6 cellular contexts compared by ENCODE assay signal in the genomic region with DNA sequence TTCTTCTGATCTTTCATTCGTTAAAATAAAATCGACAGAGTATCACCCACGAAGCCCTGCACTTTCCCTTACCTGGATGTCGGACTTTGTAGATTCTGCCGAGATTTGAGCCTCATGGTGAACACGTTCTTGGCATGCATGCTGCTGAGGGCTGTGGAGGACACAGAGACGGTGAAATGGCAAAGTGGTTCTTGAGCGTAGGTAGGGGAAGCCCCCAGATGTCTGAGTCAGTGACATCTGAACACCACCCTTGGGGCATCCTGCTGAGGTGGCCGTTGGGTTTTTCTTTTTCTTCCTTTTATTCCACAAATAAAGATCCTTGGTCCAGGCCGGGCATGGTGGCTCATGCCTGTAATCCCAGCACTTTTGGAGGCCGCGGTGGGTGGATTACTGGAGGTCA. TPM values are rescaled to one million over a fixed set of nuclear protein-coding genes. Genes with fewer than 3 reads are reported as not detected.
"Had no signal": no experiment of that assay in that cellular context is flagged by ENCODE, and none has a peak within 500 bp of the region (broad histone marks: within the 10 kb centered on the region; RNA-seq: fewer than 3 reads in every experiment).

No MANE protein-coding gene starts in this region.

- H3K36me3 Mint-ChIP-seq: IgD-negative memory B cell had no signal

- H3K9me3 Mint-ChIP-seq: IgD-negative memory B cell had no signal

- H3K4me1 Mint-ChIP-seq: IgD-negative memory B cell had no signal

- H3K27ac Mint-ChIP-seq: IgD-negative memory B cell had no signal

- ATAC-seq: HepG2, K562 had no signal

- H3K4me3 Mint-ChIP-seq: IgD-negative memory B cell had no signal

- DNase-seq: IMR-90, KBM-7 had no signal

RNA-seq across cellular contexts. Expression of a gene that starts 33.9 kb away (rescaled TPM):
- total RNA-seq: HT-29, K562 had no signal
